ENCODE assay signal across 24 cellular contexts in genomic region chr4:142983612-142984011, GRCh38.
"Had no signal": no experiment of that assay in that cellular context is flagged by ENCODE, and none has a peak within 500 bp of the region (broad histone marks: within the 10 kb centered on the region; RNA-seq: fewer than 3 reads in every experiment).

No MANE protein-coding gene starts in this region.

- H3K4me1 ChIP-seq: colonic mucosa, esophagus squamous epithelium, gastrocnemius medialis, left lung, lower lobe of right lung had no signal

- H3K9me3 ChIP-seq: colonic mucosa, esophagus squamous epithelium, gastrocnemius medialis, left lung had no signal

- ATAC-seq: effector memory CD8-positive, alpha-beta T cell; esophagus mucosa; gastrocnemius medialis; heart right ventricle; left cardiac atrium; left lung; left ventricle myocardium superior; lower lobe of right lung had no signal

- H3K27me3 ChIP-seq: colonic mucosa, esophagus squamous epithelium, gastrocnemius medialis, heart right ventricle, left lung had no signal

- FAIRE-seq: islet of Langerhans, keratinocyte had no signal

- DNase-seq: colonic mucosa; cortex of kidney; effector CD8-positive, alpha-beta T cell; effector memory CD8-positive, alpha-beta T cell; endodermal cell; erythroblast; esophagus squamous epithelium; foreskin fibroblast; foreskin melanocyte; gastrocnemius medialis; glutamatergic neuron; head of caudate nucleus; heart right ventricle; hippocampal formation; left cardiac atrium; left lung; left ventricle myocardium superior; lower lobe of right lung; mesenchymal stem cell; naive B cell had no signal

- H3K27ac ChIP-seq: colonic mucosa, epithelial cell of prostate, esophagus squamous epithelium, gastrocnemius medialis, heart right ventricle, left lung, lower lobe of right lung had no signal

- H3K4me3 ChIP-seq: colonic mucosa, esophagus squamous epithelium, gastrocnemius medialis, heart right ventricle, left lung, lower lobe of right lung had no signal

- H3K36me3 ChIP-seq: colonic mucosa, esophagus squamous epithelium, gastrocnemius medialis, heart right ventricle, left lung, lower lobe of right lung had no signal
